8 cellular contexts compared by ENCODE assay signal in the genomic region with DNA sequence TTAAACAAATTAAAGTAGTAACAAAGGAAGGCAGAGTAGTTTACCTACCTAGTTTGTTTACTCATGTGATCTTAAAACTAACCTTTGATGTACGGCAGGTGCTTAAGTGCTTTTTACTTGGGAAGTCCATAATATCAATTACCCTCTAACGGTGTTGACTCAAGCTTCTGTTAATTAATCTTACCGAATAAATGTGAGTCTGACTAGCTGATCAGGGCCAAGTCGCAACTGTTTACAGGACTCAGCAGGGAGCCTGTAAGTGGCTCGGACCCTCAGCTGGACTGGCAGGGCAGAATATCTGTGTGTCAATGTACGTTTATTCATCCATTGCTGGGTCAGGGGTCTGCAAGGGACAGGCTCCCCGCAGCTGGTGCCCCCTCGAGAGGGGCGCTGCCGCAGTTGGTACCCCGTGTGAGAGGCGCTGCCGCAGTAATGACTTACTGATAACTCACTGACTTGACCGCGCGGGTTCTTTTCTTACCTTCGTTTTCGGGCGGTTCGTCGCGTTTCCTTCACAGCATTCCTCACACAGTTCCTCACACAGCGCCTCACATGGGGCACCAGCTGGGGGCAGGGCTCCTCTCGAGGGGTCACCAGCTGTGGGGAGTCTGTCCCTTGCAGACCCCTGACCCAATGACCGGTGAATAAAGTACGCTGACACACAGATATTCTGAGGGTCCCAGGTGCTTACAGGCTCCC. TPM values are rescaled to one million over a fixed set of nuclear protein-coding genes. Genes with fewer than 3 reads are reported as not detected.
DNase-seq lines count a peak whose midpoint lies in the region; ATAC-seq, FAIRE-seq and TF ChIP-seq lines count a peak whose summit lies in the region.

No MANE protein-coding gene starts in this region.

- TF ChIP-seq CTCF in GM06990 (IDR thresholded peaks at IDR 0.05; ENCODE audit: insufficient read depth, low read length, poor library complexity, severe bottlenecking) (no peak), kidney (IDR thresholded peaks at IDR 0.05; ENCODE audit: borderline replicate concordance, extremely low read depth, insufficient read depth) (no peak)

- H3K4me3 ChIP-seq in GM06990 (replicated peaks; ENCODE audit: low read depth, low read length) (peak overlapping the region; percentile 65), kidney (ENCODE audit: low read length in 2 of 2) (peak overlapping the region; percentile 59 to 83)

- no peaks in the 10 kb centered on the region for H3K27me3 ChIP-seq in GM06990 (replicated peaks; ENCODE audit: control insufficient read depth, insufficient read depth, low read length)

- peak; percentile 63 for ATAC-seq in HG02759 (IDR thresholded peaks at IDR 0.05; ENCODE audit: unreplicated experiment)
- no peak for ATAC-seq in HG03571 (IDR thresholded peaks at IDR 0.05; ENCODE audit: unreplicated experiment)

- no peaks in the 10 kb centered on the region for H3K9me3 ChIP-seq in kidney (ENCODE audit: control insufficient read depth in 1 of 2, low read length in 2 of 2)

- H3K36me3 ChIP-seq in GM06990 (ENCODE audit: control insufficient read depth, insufficient read depth, low read length) (no peaks in the 10 kb centered on the region), kidney (ENCODE audit: control insufficient read depth in 1 of 2, insufficient read depth in 2 of 2, low read length in 2 of 2) (no peaks in the 10 kb centered on the region)

- H3K9ac ChIP-seq in kidney (ENCODE audit: low read length in 2 of 2) = peak overlapping the region; percentile 17 to 66

- no peak for DNase-seq in GM06990 (ENCODE audit: extremely low read depth, insufficient read length)
- peak; percentile 28 for DNase-seq in NOMO-1 treated with DMSO at 0.1 percent for 48 hours (lab: John Stamatoyannopoulos, UW; ENCODE audit: unreplicated experiment)
- DNase-seq in astrocyte of the hippocampus (ENCODE audit: low read depth, low spot score) = peak; percentile 71
- no peak for DNase-seq in kidney
- peak; percentile 9 to 14 for DNase-seq in stimulated activated CD4-positive, alpha-beta T cell treated with anti-CD3 and anti-CD28 coated beads, Interleukin-2, amount 100 ng/mL, for 48 hours
- no peak for DNase-seq in activated CD4-positive, CD25-positive, alpha-beta regulatory T cell treated with anti-CD3 and anti-CD28 coated beads, Interleukin-2, amount 50 U/mL, for 72 hours

- FAIRE-seq in kidney (lab: Jason Lieb, UNC) = no peak

- intact Hi-C loops in kidney (cut with DNase I) = no loop called here

- peak overlapping the region; percentile 65 to 66 for H3K27ac ChIP-seq in kidney (ENCODE audit: low read depth in 2 of 2, low read length in 2 of 2)

- H3K4me1 ChIP-seq in kidney (ENCODE audit: control insufficient read depth in 1 of 2, insufficient read depth in 1 of 2, low read depth in 1 of 2, low read length in 2 of 2) = peaks cover 0 to 4% of the 10 kb centered on the region in 2 donors

RNA-seq across cellular contexts. Expression of a gene that starts 2.9 kb away (rescaled TPM):
- 16.5 TPM for total RNA-seq in kidney
- 116 TPM for polyA plus RNA-seq in kidney (ENCODE audit: insufficient read depth, low read depth, low replicate concordance)

Comparison
In these comparisons a context has a peak if more than half of its experiments do, and no peak if none do; other contexts are left out.
1. DNase-seq: peak in NOMO-1 treated with DMSO at 0.1 percent for 48 hours (single experiment), astrocyte of the hippocampus (single experiment) and stimulated activated CD4-positive, alpha-beta T cell treated with anti-CD3 and anti-CD28 coated beads, Interleukin-2, amount 100 ng/mL, for 48 hours (2 of 2); none in GM06990 (single experiment), kidney (single experiment) and activated CD4-positive, CD25-positive, alpha-beta regulatory T cell treated with anti-CD3 and anti-CD28 coated beads, Interleukin-2, amount 50 U/mL, for 72 hours (single experiment).